In the genomic region with DNA sequence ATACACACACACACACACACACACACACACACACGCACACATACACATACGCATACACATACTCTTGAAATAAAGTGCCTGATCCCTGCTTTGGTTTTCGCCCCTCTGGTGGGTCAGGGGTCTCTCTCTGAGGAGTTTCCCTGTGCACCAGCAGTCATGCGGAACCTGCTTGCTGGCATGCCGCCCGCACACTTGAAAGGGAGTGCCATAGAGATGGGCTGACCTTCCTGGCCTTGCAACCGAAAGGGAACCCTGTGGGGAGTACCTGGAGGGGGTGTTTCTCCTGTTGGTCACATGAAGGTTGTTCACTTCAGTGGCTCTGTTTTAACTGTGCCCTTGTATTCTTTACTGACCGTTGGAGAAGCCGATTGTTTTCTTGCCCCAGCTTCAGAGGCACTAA, we compare ENCODE assay signal across 15 cellular contexts.
DNase-seq lines count a peak whose midpoint lies in the region; ATAC-seq and TF ChIP-seq lines count a peak whose summit lies in the region.
"Had no signal": no experiment of that assay in that cellular context is flagged by ENCODE, and none has a peak within 500 bp of the region (broad histone marks: within the 10 kb centered on the region; RNA-seq: fewer than 3 reads in every experiment).

No MANE protein-coding gene starts in this region.

- no peak for TF ChIP-seq CTCF in neural progenitor cell (IDR thresholded peaks at IDR 0.05)

- H4K20me1 ChIP-seq in neural progenitor cell (ENCODE audit: low read depth) = no peaks in the 10 kb centered on the region

- H3K27me3 ChIP-seq in neural progenitor cell = no peaks in the 10 kb centered on the region
- H3K27me3 ChIP-seq: Peyer's patch had no signal

- no peak for ATAC-seq in GM19452 (IDR thresholded peaks at IDR 0.05; ENCODE audit: unreplicated experiment)
- ATAC-seq: K562 had no signal

- H3K4me1 ChIP-seq in neural progenitor cell = peaks cover 4% of the 10 kb centered on the region
- H3K4me1 ChIP-seq: Peyer's patch had no signal

- H3K36me3 ChIP-seq in neural progenitor cell = no peaks in the 10 kb centered on the region
- H3K36me3 ChIP-seq: Peyer's patch had no signal

- H3K4me3 ChIP-seq in neural progenitor cell = no peak overlapping the region
- H3K4me3 ChIP-seq: K562, Peyer's patch had no signal

- no peak overlapping the region for H3K4me3 Mint-ChIP-seq in neural progenitor cell
- H3K4me3 Mint-ChIP-seq: CD4-positive, CD25-positive, alpha-beta regulatory T cell had no signal

- H3K4me1 Mint-ChIP-seq in neural progenitor cell = peaks cover 55% of the 10 kb centered on the region
- H3K4me1 Mint-ChIP-seq: CD4-positive, CD25-positive, alpha-beta regulatory T cell had no signal

- no peaks in the 10 kb centered on the region for H3K9me3 ChIP-seq in neural progenitor cell (ENCODE audit: low read depth)
- H3K9me3 ChIP-seq: Peyer's patch had no signal

- H2AFZ ChIP-seq in neural progenitor cell (replicated peaks) = no peak overlapping the region

- no peak overlapping the region for H3K9ac ChIP-seq in neural progenitor cell

- H3K27ac ChIP-seq in neural progenitor cell = no peak overlapping the region
- H3K27ac ChIP-seq: Peyer's patch had no signal

- H3K27ac Mint-ChIP-seq in neural progenitor cell = peak overlapping the region; percentile 51
- H3K27ac Mint-ChIP-seq: CD4-positive, CD25-positive, alpha-beta regulatory T cell had no signal

- H3K79me2 ChIP-seq in neural progenitor cell (ENCODE audit: low read depth) = no peaks in the 10 kb centered on the region

- DNase-seq in NCI-H187 (lab: John Stamatoyannopoulos, UW) = peak; percentile 19 to 55
- DNase-seq in NCI-H187 treated with DMSO at 0.1 percent for 48 hours (lab: John Stamatoyannopoulos, UW) = no peak
- peak; percentile 41 for DNase-seq in HK-2 (ENCODE audit: unreplicated experiment)
- peak; percentile 49 for DNase-seq in ecto neural progenitor cell (ENCODE audit: low spot score)
- no peak for DNase-seq in neural progenitor cell (ENCODE audit: low spot score)
- DNase-seq in NCI-H146 (lab: John Stamatoyannopoulos, UW) = no peak
- DNase-seq in amniotic stem cell (lab: John Stamatoyannopoulos, UW) = no peak
- DNase-seq: Calu3; CD4-positive, CD25-positive, alpha-beta regulatory T cell; NCI-H1930; NCI-H774; Peyer's patch; SHP77 had no signal

- no peaks in the 10 kb centered on the region for H3F3A ChIP-seq in neural progenitor cell (ENCODE audit: low read depth)

- no peak overlapping the region for H3K4me2 ChIP-seq in neural progenitor cell

- H3K27me3 Mint-ChIP-seq in neural progenitor cell (ENCODE audit: insufficient read depth, low read depth) = peaks cover 7% of the 10 kb centered on the region
- H3K27me3 Mint-ChIP-seq: CD4-positive, CD25-positive, alpha-beta regulatory T cell had no signal

- no peaks in the 10 kb centered on the region for H3K9me3 Mint-ChIP-seq in neural progenitor cell

- no peaks in the 10 kb centered on the region for H3K36me3 Mint-ChIP-seq in neural progenitor cell
- H3K36me3 Mint-ChIP-seq: CD4-positive, CD25-positive, alpha-beta regulatory T cell had no signal

Comparison
In these comparisons a context has a peak if more than half of its experiments do, and no peak if none do; other contexts are left out.
1. DNase-seq: peak in NCI-H187 (2 of 2), HK-2 (single experiment) and ecto neural progenitor cell (single experiment); none in NCI-H187 treated with DMSO at 0.1 percent for 48 hours (single experiment), neural progenitor cell (single experiment), NCI-H146 (single experiment) and amniotic stem cell (single experiment).